ENCODE assay signal across 22 cellular contexts in genomic region chr11:115489466-115489865, GRCh38. TPM values are rescaled to one million over a fixed set of nuclear protein-coding genes. Genes with fewer than 3 reads are reported as not detected.
A peak's percentile ranks its signal among the peaks of the same experiment; 100 is the strongest.
DNase-seq lines count a peak whose midpoint lies in the region; ATAC-seq and TF ChIP-seq lines count a peak whose summit lies in the region.
"Had no signal": no experiment of that assay in that cellular context is flagged by ENCODE, and none has a peak within 500 bp of the region (broad histone marks: within the 10 kb centered on the region; RNA-seq: fewer than 3 reads in every experiment).

No MANE protein-coding gene starts in this region.

- H3K9ac ChIP-seq in trophoblast cell (ENCODE audit: low read length) = no peak overlapping the region
- H3K9ac ChIP-seq: BLaER1 had no signal

- peaks cover 17% of the 10 kb centered on the region for H3K4me1 Mint-ChIP-seq in chondrocyte (ENCODE audit: low read depth)
- H3K4me1 Mint-ChIP-seq: IgD-negative memory B cell had no signal

- no peak overlapping the region for H3K18ac ChIP-seq in trophoblast cell (ENCODE audit: low read length)

- no peaks in the 10 kb centered on the region for H3K27me3 ChIP-seq in cardiac muscle cell
- no peaks in the 10 kb centered on the region for H3K27me3 ChIP-seq in trophoblast cell (ENCODE audit: insufficient read depth, low read length)
- no peaks in the 10 kb centered on the region for H3K27me3 ChIP-seq in adrenal gland
- H3K27me3 ChIP-seq: BLaER1 had no signal

- H4K91ac ChIP-seq in trophoblast cell (ENCODE audit: low read depth, low read length) = no peak overlapping the region

- WGBS in trophoblast cell (ENCODE audit: extremely low coverage, insufficient coverage, insufficient read length) = no CpG with 5 or more reads among the region's 4 CpGs
- 91 to 97% (median 95%) methylated on average over 4 of the region's 4 CpGs for WGBS in adrenal gland, 4 donors

- no peak for TF ChIP-seq CTCF in cardiac muscle cell (IDR thresholded peaks at IDR 0.05; ENCODE audit: low read depth, low read length)
- TF ChIP-seq CTCF in chondrocyte (IDR thresholded peaks at IDR 0.05) = no peak
- no peak for TF ChIP-seq CTCF in adrenal gland (IDR thresholded peaks at IDR 0.05)

- TF ChIP-seq POLR2A in adrenal gland (IDR thresholded peaks at IDR 0.05) = no peak

- H3K9me3 Mint-ChIP-seq in chondrocyte (ENCODE audit: low read depth) = peaks cover 2% of the 10 kb centered on the region
- H3K9me3 Mint-ChIP-seq: GM23338 had no signal

- H2BK120ac ChIP-seq in trophoblast cell (ENCODE audit: insufficient read depth, low read length, poor library complexity) = peak overlapping the region; percentile 85

- ATAC-seq in left ventricle myocardium superior = no peak
- no peak for ATAC-seq in GM21447 (IDR thresholded peaks at IDR 0.05; ENCODE audit: unreplicated experiment)
- ATAC-seq: CD8-positive, alpha-beta T cell; GM12878; GM23338; HCT116 had no signal

- peak overlapping the region; percentile 1 for H3K27ac Mint-ChIP-seq in chondrocyte (ENCODE audit: unreplicated experiment)
- H3K27ac Mint-ChIP-seq: CD8-positive, alpha-beta T cell; GM23338; HFFc6; IgD-negative memory B cell had no signal

- no peak overlapping the region for H3K4me3 Mint-ChIP-seq in chondrocyte (ENCODE audit: unreplicated experiment)
- H3K4me3 Mint-ChIP-seq: CD8-positive, alpha-beta T cell; GM23338; HFFc6; IgD-negative memory B cell had no signal

- H3K27me3 Mint-ChIP-seq in chondrocyte (ENCODE audit: low read depth) = no peaks in the 10 kb centered on the region
- H3K27me3 Mint-ChIP-seq: IgD-negative memory B cell had no signal

- H4K12ac ChIP-seq in trophoblast cell (ENCODE audit: low read depth, low read length) = no peak overlapping the region

- no peak overlapping the region for H2AK5ac ChIP-seq in trophoblast cell (ENCODE audit: low read length)

- H3K4me1 ChIP-seq in cardiac muscle cell (ENCODE audit: low read depth) (peaks cover 20% of the 10 kb centered on the region), trophoblast cell (ENCODE audit: control insufficient read depth in 1 of 2, insufficient read depth in 2 of 2, low read length in 2 of 2) (peaks cover 2 to 3% of the 10 kb centered on the region in 2 experiments), adrenal gland (replicated peaks in 1 of 2) (peaks cover 0 to 12% of the 10 kb centered on the region in 2 donors)
- H3K4me1 ChIP-seq: BLaER1 had no signal

- H3K4me3 ChIP-seq in cardiac muscle cell (no peak overlapping the region), trophoblast cell (ENCODE audit: low read depth, low read length) (no peak overlapping the region), adrenal gland (no peak overlapping the region)
- H3K4me3 ChIP-seq: BLaER1, GM12878, GM23338 had no signal

- DNase-seq in cardiac muscle cell (ENCODE audit: low read depth in 1 of 2, low spot score in 1 of 2) = no peak
- no peak for DNase-seq in left ventricle myocardium superior
- no peak for DNase-seq in chondrocyte (ENCODE audit: low spot score)
- no peak for DNase-seq in trophoblast cell
- no peak for DNase-seq in C1 segment of cervical spinal cord (lab: John Stamatoyannopoulos, UW)
- no peak for DNase-seq in adrenal gland
- DNase-seq: CD8-positive, alpha-beta T cell; DMS 273 treated with DMSO at 0.1 percent for 48 hours; DMS53; DND-41; H7; HFFc6; KBM-7 had no signal

- intact Hi-C loops in left ventricle myocardium superior (cut with micrococcal nuclease) (no loop called here), adrenal gland (cut with DNase I) (no loop called here)

- no peak overlapping the region for H3K4ac ChIP-seq in trophoblast cell (ENCODE audit: low read depth, low read length)

- H3K79me1 ChIP-seq in trophoblast cell (ENCODE audit: low read length) = peaks cover 8% of the 10 kb centered on the region

- no peak overlapping the region for H3K4me2 ChIP-seq in trophoblast cell (ENCODE audit: low read length)
- H3K4me2 ChIP-seq: BLaER1, GM23338 had no signal

- H4K8ac ChIP-seq in trophoblast cell (ENCODE audit: low read depth, low read length) = no peak overlapping the region

- H3K36me3 ChIP-seq in cardiac muscle cell (no peaks in the 10 kb centered on the region), trophoblast cell (ENCODE audit: control insufficient read depth in 1 of 2, insufficient read depth in 2 of 2, low read length in 2 of 2) (no peaks in the 10 kb centered on the region), adrenal gland (replicated peaks in 1 of 2) (no peaks in the 10 kb centered on the region)
- H3K36me3 ChIP-seq: BLaER1 had no signal

- no peak overlapping the region for H2AFZ ChIP-seq in trophoblast cell (ENCODE audit: insufficient read depth, low read length, poor library complexity)
- H2AFZ ChIP-seq: GM23338 had no signal

- H2BK12ac ChIP-seq in trophoblast cell (ENCODE audit: low read length) = peak overlapping the region; percentile 72

- H3K9me3 ChIP-seq in cardiac muscle cell (ENCODE audit: low read depth) (no peaks in the 10 kb centered on the region), trophoblast cell (ENCODE audit: insufficient read depth, low read depth, low read length) (no peaks in the 10 kb centered on the region), adrenal gland (replicated peaks in 1 of 3) (no peaks in the 10 kb centered on the region)
- H3K9me3 ChIP-seq: BLaER1 had no signal

- H3K36me3 Mint-ChIP-seq in chondrocyte (ENCODE audit: low read depth) = peaks cover 2% of the 10 kb centered on the region
- H3K36me3 Mint-ChIP-seq: CD8-positive, alpha-beta T cell; IgD-negative memory B cell had no signal

- H3K27ac ChIP-seq in cardiac muscle cell (peak overlapping the region; percentile 79), trophoblast cell (ENCODE audit: low read depth, low read length) (peak overlapping the region; percentile 77), adrenal gland (no peak overlapping the region)
- H3K27ac ChIP-seq: 22Rv1, BLaER1, HL-60 had no signal

- no peak overlapping the region for H3K14ac ChIP-seq in trophoblast cell (ENCODE audit: low read length)

- peak overlapping the region; percentile 27 for H2BK5ac ChIP-seq in trophoblast cell (ENCODE audit: low read depth, low read length, poor library complexity)

- H3K79me2 ChIP-seq in trophoblast cell (ENCODE audit: control insufficient read depth, insufficient read depth, low read length, poor library complexity) = no peaks in the 10 kb centered on the region

- H3K23ac ChIP-seq in trophoblast cell (ENCODE audit: low read length) = no peak overlapping the region

RNA-seq across cellular contexts. Expression of gene CADM1, which starts 14.7 kb away (rescaled TPM):
- 113 and 126 TPM in 2 replicates for total RNA-seq in cardiac muscle cell
- polyA plus RNA-seq in cardiac muscle cell = 131 and 149 TPM in 2 replicates
- total RNA-seq in left ventricle myocardium superior = 38.5 TPM
- 14.6 to 30.0 TPM (median 29.0 TPM) in 3 replicates for total RNA-seq in chondrocyte
- 70.4 and 73.0 TPM in 2 replicates for polyA plus RNA-seq in trophoblast cell (2013)
- total RNA-seq in adrenal gland = 100 to 1,000 TPM in 1 of 8 donors, 10 to 100 TPM in 7; 24.8 to 161 (median 39.8) TPM
- 10 to 100 TPM; 21.6 to 55.9 (median 24.4) TPM for polyA plus RNA-seq in adrenal gland
- total RNA-seq: G401, HFFc6 had no signal

Comparison
In these comparisons a context has a peak if more than half of its experiments do, and no peak if none do; other contexts are left out.
1. H3K27ac ChIP-seq: peak in cardiac muscle cell (single experiment) and trophoblast cell (single experiment); none in adrenal gland (0 of 5).